8 cellular contexts compared by ENCODE assay signal in the genomic region with DNA sequence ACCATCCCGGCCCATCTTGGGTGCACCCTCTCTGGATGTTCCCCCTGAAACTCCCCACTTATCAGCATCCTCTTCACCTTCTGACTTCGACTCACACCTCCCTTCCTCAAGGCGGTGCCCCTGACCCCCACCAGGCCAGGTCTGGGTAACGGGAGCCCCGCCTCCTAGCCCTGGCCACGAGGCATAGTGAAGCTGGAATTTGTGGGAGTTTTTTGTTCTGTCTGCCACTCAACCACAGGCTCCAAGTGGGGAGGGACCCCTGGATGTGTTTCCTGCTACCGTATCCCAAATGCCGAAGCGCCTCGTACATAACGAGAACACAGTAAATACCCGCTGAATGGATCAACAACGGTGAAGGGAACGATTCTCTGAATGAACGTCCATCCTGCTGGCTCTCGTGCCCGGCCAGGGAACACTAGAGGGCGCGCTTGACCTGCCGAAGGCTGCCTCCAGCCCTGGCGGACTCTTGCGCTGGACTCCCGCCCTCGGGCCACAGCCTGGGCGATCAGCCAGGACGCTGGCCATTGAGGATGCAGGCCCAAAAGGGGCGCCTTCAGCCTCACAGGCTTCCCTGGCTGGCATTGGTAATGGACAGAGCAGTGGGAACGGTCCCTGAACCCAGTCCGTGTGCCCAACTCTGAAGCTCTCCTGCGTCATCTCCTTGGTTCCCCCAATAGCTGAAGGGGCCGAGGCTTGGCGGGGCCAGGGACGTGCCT. TPM values are rescaled to one million over a fixed set of nuclear protein-coding genes. Genes with fewer than 3 reads are reported as not detected.
DNase-seq lines count a peak whose midpoint lies in the region; ATAC-seq, FAIRE-seq and TF ChIP-seq lines count a peak whose summit lies in the region.

No MANE protein-coding gene starts in this region.

- peaks cover 0 to 39% (median 0%) of the 10 kb centered on the region in 4 donors for H3K27me3 ChIP-seq in esophagus muscularis mucosa

- no peak overlapping the region for H3K27ac ChIP-seq in esophagus muscularis mucosa (replicated peaks in 1 of 4)

- TF ChIP-seq EP300 in esophagus muscularis mucosa (IDR thresholded peaks at IDR 0.05), result no peak

- WGBS in esophagus muscularis mucosa, result 30% methylated on average over 26 of the region's 33 CpGs

- TF ChIP-seq POLR2A in esophagus muscularis mucosa (IDR thresholded peaks at IDR 0.05; ENCODE audit: low read depth), result no peak

- peak; percentile 89 for TF ChIP-seq CTCF in D721Med (IDR thresholded peaks at IDR 0.05; ENCODE audit: insufficient read depth, missing control alignments)
- peak; percentile 88 to 94 (median 88) for TF ChIP-seq CTCF in esophagus muscularis mucosa (IDR thresholded peaks at IDR 0.05)

- FAIRE-seq in D721Med (lab: Jason Lieb, UNC), result no peak

- peaks cover 5 to 10% (median 8%) of the 10 kb centered on the region in 4 donors for H3K4me1 ChIP-seq in esophagus muscularis mucosa

- H3K9me3 ChIP-seq in esophagus muscularis mucosa, result peaks cover 0 to 19% (median 15%) of the 10 kb centered on the region in 4 donors

- DNase-seq in D721Med (ENCODE audit: insufficient read length, low spot score) (peak; percentile 94), NOMO-1 treated with dmso at 0.1 percent for 144 hours (lab: John Stamatoyannopoulos, UW; ENCODE audit: unreplicated experiment) (peak; percentile 9), esophagus muscularis mucosa (ENCODE audit: extremely low spot score) (no peak), myocyte (ENCODE audit: low read depth) (peak; percentile 81), DMS79 treated with DMSO at 0.1 percent for 48 hours (lab: John Stamatoyannopoulos, UW) (no peak)
- peak; percentile 65 for DNase-seq in activated CD8-positive, alpha-beta memory T cell treated with anti-CD3 and anti-CD28 coated beads, Interleukin-2, amount 50 U/mL, for 4 hours
- DNase-seq in stimulated activated CD8-positive, alpha-beta memory T cell treated with anti-CD3 and anti-CD28 coated beads, Interleukin-7, amount 100 ng/mL, for 4 hours (ENCODE audit: low read depth in 2 of 2), result peak; percentile 8 to 17

- H3K36me3 ChIP-seq in esophagus muscularis mucosa, result no peaks in the 10 kb centered on the region

- no peak overlapping the region for H3K4me3 ChIP-seq in esophagus muscularis mucosa

- intact Hi-C loops in esophagus muscularis mucosa (cut with DNase I), result loop anchor here (1.0 to 10.0 kb wide), 4 partner anchors 185 to 555 kb away; a partner anchor contains a TSS

- peak; percentile 49 for ATAC-seq in HG02610 (IDR thresholded peaks at IDR 0.05; ENCODE audit: unreplicated experiment)

RNA-seq across cellular contexts. Expression of a gene that starts 47.3 kb away (rescaled TPM):
- total RNA-seq in esophagus muscularis mucosa (10 to 100 TPM; 27.4 to 45.1 (median 37.5) TPM), myocyte (22.8 and 26.4 TPM in 2 replicates)
- polyA plus RNA-seq in myocyte (2012), result 38.1 TPM

Comparison
In these comparisons a context has a peak if more than half of its experiments do, and no peak if none do; other contexts are left out.
1. DNase-seq: peak in D721Med (single experiment), NOMO-1 treated with dmso at 0.1 percent for 144 hours (single experiment), activated CD8-positive, alpha-beta memory T cell treated with anti-CD3 and anti-CD28 coated beads, Interleukin-2, amount 50 U/mL, for 4 hours (single experiment), myocyte (single experiment) and stimulated activated CD8-positive, alpha-beta memory T cell treated with anti-CD3 and anti-CD28 coated beads, Interleukin-7, amount 100 ng/mL, for 4 hours (2 of 2); none in esophagus muscularis mucosa (single experiment) and DMS79 treated with DMSO at 0.1 percent for 48 hours (single experiment).